13 cellular contexts compared by ENCODE assay signal in the genomic region with DNA sequence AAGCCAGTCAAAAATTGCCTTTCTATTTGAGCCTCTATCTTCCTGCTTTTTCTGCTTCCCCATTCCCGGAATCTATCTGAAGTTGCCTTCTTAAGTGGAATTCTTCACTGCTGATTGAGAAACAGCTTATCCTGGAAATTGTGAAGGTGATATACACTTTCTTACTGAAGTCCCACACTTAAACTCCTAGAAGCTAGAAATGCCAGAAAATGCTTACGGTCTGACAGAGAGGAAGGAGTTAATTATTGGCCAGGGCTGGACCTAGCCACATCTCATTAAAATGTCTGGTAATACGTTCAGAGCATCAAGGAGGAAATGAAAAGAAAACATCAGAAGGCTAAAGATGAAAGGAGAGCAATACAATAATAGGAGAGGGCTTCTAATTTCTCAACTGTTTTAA.
A peak's percentile ranks its signal among the peaks of the same experiment; 100 is the strongest.
DNase-seq lines count a peak whose midpoint lies in the region; ATAC-seq and TF ChIP-seq lines count a peak whose summit lies in the region.
"Had no signal": no experiment of that assay in that cellular context is flagged by ENCODE, and none has a peak within 500 bp of the region (broad histone marks: within the 10 kb centered on the region; RNA-seq: fewer than 3 reads in every experiment).

No MANE protein-coding gene starts in this region.

- H3K9me3 ChIP-seq in HCT116 (ENCODE audit: control insufficient read depth in 1 of 2, insufficient read depth in 1 of 2, low read depth in 1 of 2, low read length in 2 of 2): no peaks in the 10 kb centered on the region
- H3K9me3 ChIP-seq in upper lobe of right lung: no peaks in the 10 kb centered on the region
- H3K9me3 ChIP-seq: Caco-2 had no signal

- H3K4me2 ChIP-seq in HCT116 (ENCODE audit: low read length): no peak overlapping the region

- H3K27ac ChIP-seq in HCT116 (ENCODE audit: low read depth, low read length) (no peak overlapping the region), upper lobe of right lung (no peak overlapping the region)

- TF ChIP-seq POLR2A in HCT116 (IDR thresholded peaks at IDR 0.05; ENCODE audit: borderline replicate concordance, extremely low read depth, insufficient read depth, insufficient read length): no peak

- H2AFZ ChIP-seq in HCT116 (ENCODE audit: low read depth, low read length, poor library complexity, severe bottlenecking): no peak overlapping the region

- TF ChIP-seq RAD21 in HCT116 (IDR thresholded peaks at IDR 0.05; ENCODE audit: low read depth): no peak

- H3K9me2 ChIP-seq in HCT116 (ENCODE audit: insufficient read depth): no peaks in the 10 kb centered on the region

- no peak for DNase-seq in HCT116 (ENCODE audit: low read depth, low spot score)
- DNase-seq in SW480 (ENCODE audit: low spot score): peak; percentile 9
- peak; percentile 16 for DNase-seq in left kidney (ENCODE audit: low read depth, low spot score)
- DNase-seq in upper lobe of right lung: no peak
- no peak for DNase-seq in NCI-H82 (lab: John Stamatoyannopoulos, UW)
- DNase-seq: Caco-2; CD8-positive, alpha-beta memory T cell; GOT3; H9; IMR-90; KBM-7 had no signal

- RAD21 ChIA-PET in HCT116 (lab: Charles Lee; ENCODE audit: low non-redundant PET in 1 of 2, low total read pairs in 2 of 2, uncharacterized antibody in 2 of 2, unreplicated experiment in 2 of 2): no interaction called here

- H3K9ac ChIP-seq in HCT116 (ENCODE audit: low read length): no peak overlapping the region

- H3K79me2 ChIP-seq in HCT116 (ENCODE audit: insufficient read depth, low read length): no peaks in the 10 kb centered on the region

- intact Hi-C loops in HCT116 (cut with micrococcal nuclease) (no loop called here), upper lobe of right lung (cut with DNase I) (no loop called here)

- no peak for TF ChIP-seq CTCF in HCT116 (IDR thresholded peaks at IDR 0.05 in 2 of 3, conservative IDR thresholded peaks at IDR 0.05 in 1 of 3; ENCODE audit: borderline replicate concordance in 1 of 3, insufficient read depth in 1 of 3, low read depth in 2 of 3, low read length in 2 of 3)
- TF ChIP-seq CTCF in upper lobe of right lung (IDR thresholded peaks at IDR 0.05): no peak

- no peaks in the 10 kb centered on the region for H3K36me3 ChIP-seq in HCT116 (ENCODE audit: control insufficient read depth in 1 of 2, insufficient read depth in 2 of 2, low read length in 2 of 2)
- H3K36me3 ChIP-seq in upper lobe of right lung: no peaks in the 10 kb centered on the region

- no TSS peak for BruUV-seq in HCT116 (replicated peaks; lab: Mats Ljungman, UMichigan)

- CTCF ChIA-PET in HCT116 (lab: Charles Lee): no interaction called here

- no peak overlapping the region for H3K4me3 ChIP-seq in HCT116 (replicated peaks in 1 of 2; ENCODE audit: low read depth in 1 of 2, low read length in 2 of 2)
- H3K4me3 ChIP-seq in upper lobe of right lung: no peak overlapping the region

- POLR2A ChIA-PET in HCT116 (lab: Charles Lee): no interaction called here

- no peaks in the 10 kb centered on the region for H3K4me1 ChIP-seq in HCT116 (ENCODE audit: control insufficient read depth in 1 of 2, insufficient read depth in 2 of 2, low read length in 2 of 2)
- no peaks in the 10 kb centered on the region for H3K4me1 ChIP-seq in upper lobe of right lung
- H3K4me1 ChIP-seq: Caco-2 had no signal

- ATAC-seq in HCT116 (no peak), upper lobe of right lung (peak; percentile 19), GM21526 (IDR thresholded peaks at IDR 0.05; ENCODE audit: low FRiP score, unreplicated experiment) (no peak), HG02973 (IDR thresholded peaks at IDR 0.05; ENCODE audit: unreplicated experiment) (no peak)

- H4K20me1 ChIP-seq in HCT116 (ENCODE audit: insufficient read depth): no peaks in the 10 kb centered on the region

- H3K27me3 ChIP-seq in HCT116 (ENCODE audit: insufficient read depth, low read length) (no peaks in the 10 kb centered on the region), upper lobe of right lung (no peaks in the 10 kb centered on the region)

TF ChIP-seq in HCT116, 20 proteins besides CTCF, POLR2A, EP300 and RAD21:
- TF ChIP-seq SP1 (IDR thresholded peaks at IDR 0.05; ENCODE audit: low read depth): no peak
- TF ChIP-seq CBX3 (IDR thresholded peaks at IDR 0.05; ENCODE audit: low read depth): no peak
- peak; percentile 32 for TF ChIP-seq TCF7L2 (IDR thresholded peaks at IDR 0.05; ENCODE audit: borderline replicate concordance, extremely low read depth, insufficient read depth, insufficient read length)
TF ChIP-seq in HCT116: peak in this region for 1.

Comparison
In these comparisons a context has a peak if more than half of its experiments do, and no peak if none do; other contexts are left out.
1. DNase-seq: peak in SW480 (single experiment) and left kidney (single experiment); none in HCT116 (single experiment), upper lobe of right lung (single experiment) and NCI-H82 (single experiment).